In the genomic region with DNA sequence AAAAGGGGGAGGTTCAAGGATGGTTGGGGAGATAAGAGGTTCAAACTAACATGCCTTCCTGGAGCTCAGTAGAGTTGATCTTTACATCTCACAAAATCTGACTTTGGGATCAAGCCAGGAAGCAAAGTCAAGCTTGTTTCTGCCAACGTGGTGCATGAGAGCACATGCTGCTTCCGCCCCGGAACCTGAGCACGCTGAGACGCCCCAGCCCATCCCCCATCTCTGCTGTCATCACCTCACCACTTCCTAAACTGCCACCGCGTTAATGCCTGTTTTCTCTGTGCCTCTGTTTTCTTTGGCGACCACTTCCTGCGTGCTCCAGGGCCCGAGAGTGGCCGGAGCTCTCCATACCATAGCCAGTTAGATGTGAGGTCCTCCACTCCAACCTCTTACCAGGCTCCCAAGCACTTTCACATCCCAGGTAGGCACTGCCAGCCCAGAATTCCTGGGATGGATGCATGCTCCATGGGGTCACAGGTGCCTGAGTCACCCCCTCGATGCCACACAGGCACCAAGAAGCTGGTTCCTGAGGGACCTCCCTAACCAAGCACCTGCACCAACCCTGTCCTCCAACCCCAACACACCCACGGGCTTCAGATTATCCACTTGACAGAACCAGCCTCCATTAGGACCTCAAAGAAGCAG, we compare ENCODE assay signal across 8 cellular contexts. TPM values are rescaled to one million over a fixed set of nuclear protein-coding genes. Genes with fewer than 3 reads are reported as not detected.
DNase-seq lines count a peak whose midpoint lies in the region; ATAC-seq and TF ChIP-seq lines count a peak whose summit lies in the region.

No MANE protein-coding gene starts in this region.

- H3K36me3 Mint-ChIP-seq in CD14-positive monocyte: no peaks in the 10 kb centered on the region
- H3K36me3 Mint-ChIP-seq in activated T-helper 1 cell treated with anti-CD3 and anti-CD28 coated beads, Interleukin-12 subunit alpha, Interleukin-12 subunit beta, Interleukin-2, Interleukin-4 antibody, amounts not matched to agents 30 ng/mL and 10 ng/mL and 1 ng/mL, durations not matched to agents 14 hours and 24 hours and 36 hours (ENCODE audit: low read depth): no peaks in the 10 kb centered on the region

- H3K27ac Mint-ChIP-seq in CD14-positive monocyte: peak overlapping the region in 4 of 7 donors; percentile 28 to 67 (median 55)
- peak overlapping the region; percentile 69 for H3K27ac Mint-ChIP-seq in activated T-helper 1 cell treated with anti-CD3 and anti-CD28 coated beads, Interleukin-12 subunit alpha, Interleukin-12 subunit beta, Interleukin-2, Interleukin-4 antibody, amounts not matched to agents 30 ng/mL and 10 ng/mL and 1 ng/mL, durations not matched to agents 14 hours and 24 hours and 36 hours

- peaks cover 0 to 2% (median 0%) of the 10 kb centered on the region in 7 donors for H3K9me3 Mint-ChIP-seq in CD14-positive monocyte
- H3K9me3 Mint-ChIP-seq in activated T-helper 1 cell treated with anti-CD3 and anti-CD28 coated beads, Interleukin-12 subunit alpha, Interleukin-12 subunit beta, Interleukin-2, Interleukin-4 antibody, amounts not matched to agents 30 ng/mL and 10 ng/mL and 1 ng/mL, durations not matched to agents 14 hours and 24 hours and 36 hours: no peaks in the 10 kb centered on the region

- no peak for TF ChIP-seq CTCF in CD14-positive monocyte (IDR thresholded peaks at IDR 0.05)

- peaks cover 5 to 33% (median 8%) of the 10 kb centered on the region in 3 donors for H3K27me3 Mint-ChIP-seq in CD14-positive monocyte (ENCODE audit: low read depth in 3 of 3)
- peaks cover 14% of the 10 kb centered on the region for H3K27me3 Mint-ChIP-seq in activated T-helper 1 cell treated with anti-CD3 and anti-CD28 coated beads, Interleukin-12 subunit alpha, Interleukin-12 subunit beta, Interleukin-2, Interleukin-4 antibody, amounts not matched to agents 30 ng/mL and 10 ng/mL and 1 ng/mL, durations not matched to agents 14 hours and 24 hours and 36 hours (ENCODE audit: insufficient read depth)

- intact Hi-C loops in CD14-positive monocyte (cut with micrococcal nuclease): no loop called here
- intact Hi-C loops in activated T-helper 1 cell treated with anti-CD3 and anti-CD28 coated beads, Interleukin-12 subunit alpha, Interleukin-12 subunit beta, Interleukin-2, Interleukin-4 antibody, amounts not matched to agents 30 ng/mL and 10 ng/mL and 1 ng/mL, durations not matched to agents 14 hours and 24 hours and 36 hours (cut with micrococcal nuclease): no loop called here
- intact Hi-C loops in posterior vena cava (cut with DNase I): no loop called here

- DNase-seq in CD14-positive monocyte (ENCODE audit: low spot score) (no peak), Kasumi-1 (lab: John Stamatoyannopoulos, UW) (peak; percentile 83 to 90), posterior vena cava (ENCODE audit: low spot score) (peak; percentile 88), DMS79 treated with DMSO at 0.1 percent for 48 hours (lab: John Stamatoyannopoulos, UW) (no peak), dedifferentiated amniotic fluid mesenchymal stem cell (ENCODE audit: extremely low spot score) (no peak), NCI-H2171 (lab: John Stamatoyannopoulos, UW) (no peak)
- peak; percentile 65 for DNase-seq in activated T-helper 1 cell treated with anti-CD3 and anti-CD28 coated beads, Interleukin-12 subunit alpha, Interleukin-12 subunit beta, Interleukin-2, Interleukin-4 antibody, amounts not matched to agents 30 ng/mL and 10 ng/mL and 1 ng/mL, durations not matched to agents 14 hours and 24 hours and 36 hours (ENCODE audit: low spot score)

- ATAC-seq in HG02623 (IDR thresholded peaks at IDR 0.05; ENCODE audit: unreplicated experiment): no peak

- peak overlapping the region; percentile 13 to 67 for H3K4me3 Mint-ChIP-seq in CD14-positive monocyte
- peak overlapping the region; percentile 35 for H3K4me3 Mint-ChIP-seq in activated T-helper 1 cell treated with anti-CD3 and anti-CD28 coated beads, Interleukin-12 subunit alpha, Interleukin-12 subunit beta, Interleukin-2, Interleukin-4 antibody, amounts not matched to agents 30 ng/mL and 10 ng/mL and 1 ng/mL, durations not matched to agents 14 hours and 24 hours and 36 hours

- H3K4me1 Mint-ChIP-seq in CD14-positive monocyte: peaks cover 10% of the 10 kb centered on the region
- peaks cover 16% of the 10 kb centered on the region for H3K4me1 Mint-ChIP-seq in activated T-helper 1 cell treated with anti-CD3 and anti-CD28 coated beads, Interleukin-12 subunit alpha, Interleukin-12 subunit beta, Interleukin-2, Interleukin-4 antibody, amounts not matched to agents 30 ng/mL and 10 ng/mL and 1 ng/mL, durations not matched to agents 14 hours and 24 hours and 36 hours (ENCODE audit: low read depth)

RNA-seq across cellular contexts. Expression of a gene that starts 31.2 kb away (rescaled TPM):
- not detected for polyA plus RNA-seq in CD14-positive monocyte
- total RNA-seq in activated T-helper 1 cell treated with anti-CD3 and anti-CD28 coated beads, Interleukin-12 subunit alpha, Interleukin-12 subunit beta, Interleukin-2, Interleukin-4 antibody, amounts not matched to agents 30 ng/mL and 10 ng/mL and 1 ng/mL, durations not matched to agents 14 hours and 24 hours and 36 hours: not detected in 2 replicates
- total RNA-seq in posterior vena cava: 10 to 100 TPM; 17.9 to 30.3 TPM

Comparison
In these comparisons a context has a peak if more than half of its experiments do, and no peak if none do; other contexts are left out.
1. DNase-seq: peak in Kasumi-1 (2 of 2), activated T-helper 1 cell treated with anti-CD3 and anti-CD28 coated beads, Interleukin-12 subunit alpha, Interleukin-12 subunit beta, Interleukin-2, Interleukin-4 antibody, amounts not matched to agents 30 ng/mL and 10 ng/mL and 1 ng/mL, durations not matched to agents 14 hours and 24 hours and 36 hours (single experiment) and posterior vena cava (single experiment); none in CD14-positive monocyte (single experiment), DMS79 treated with DMSO at 0.1 percent for 48 hours (single experiment), dedifferentiated amniotic fluid mesenchymal stem cell (single experiment) and NCI-H2171 (single experiment).
2. RNA of a gene that starts 31.2 kb away (total RNA-seq): 17.9 to 30.3 TPM in posterior vena cava; not detected in activated T-helper 1 cell treated with anti-CD3 and anti-CD28 coated beads, Interleukin-12 subunit alpha, Interleukin-12 subunit beta, Interleukin-2, Interleukin-4 antibody, amounts not matched to agents 30 ng/mL and 10 ng/mL and 1 ng/mL, durations not matched to agents 14 hours and 24 hours and 36 hours; every median in the first group is over 10 times any median in the second.